ENCODE assay signal across 26 cellular contexts in genomic region chr12:21837847-21838246, GRCh38.
"Had no signal": no experiment of that assay in that cellular context is flagged by ENCODE, and none has a peak within 500 bp of the region (broad histone marks: within the 10 kb centered on the region; RNA-seq: fewer than 3 reads in every experiment).

No MANE protein-coding gene starts in this region.

- DNase-seq: natural killer cell; occipital lobe; ovary; posterior cingulate gyrus; psoas muscle; right cardiac atrium; spleen; stimulated activated CD4-positive, alpha-beta T cell treated with anti-CD3 and anti-CD28 coated beads, Interleukin-12 subunit alpha, Interleukin-12 subunit beta, amount 100 ng/mL, for 4 hours; stimulated activated CD4-positive, alpha-beta T cell treated with anti-CD3 and anti-CD28 coated beads, Interleukin-1b, Interleukin-23, amount 100 ng/mL, for 48 hours; stimulated activated CD4-positive, alpha-beta T cell treated with anti-CD3 and anti-CD28 coated beads, Interleukin-4, amount 100 ng/mL, for 24 hours; stimulated activated naive B cell treated with anti-CD40 and anti-IgM and Interleukin-4, amounts not matched to agents 10 μg/mL and 1 μg/mL and 100 μg/mL, for 72 hours; stimulated activated naive CD4-positive, alpha-beta T cell treated with Interleukin-2 at 50 U/mL for 16 hours; stomach; thyroid gland; trophoblast cell; upper lobe of left lung had no signal

- H3K4me1 ChIP-seq: neural progenitor cell, parathyroid adenoma, psoas muscle, spleen, stomach, thyroid gland, tibial nerve, upper lobe of left lung, vagina had no signal

- H3K79me2 ChIP-seq: parathyroid adenoma had no signal

- H3K9ac ChIP-seq: neural progenitor cell, parathyroid adenoma had no signal

- H3K27ac ChIP-seq: neural progenitor cell, ovary, parathyroid adenoma, psoas muscle, skin epidermis, spleen, stomach, thoracic aorta, thyroid gland, tibial nerve, upper lobe of left lung, vagina had no signal

- H3K9me3 ChIP-seq: ovary, psoas muscle, spleen, stomach, thoracic aorta, thyroid gland, tibial nerve, upper lobe of left lung, vagina had no signal

- H2AFZ ChIP-seq: neural progenitor cell, parathyroid adenoma had no signal

- H3K4me2 ChIP-seq: neural progenitor cell, smooth muscle cell had no signal

- ATAC-seq: natural killer cell; psoas muscle; right cardiac atrium; sciatic nerve; stimulated activated effector memory CD8-positive, alpha-beta T cell treated with anti-CD3 and anti-CD28 coated beads, Interleukin-12 subunit alpha, Interleukin-12 subunit beta, amount 100 ng/mL, for 72 hours; stimulated activated naive B cell treated with anti-CD40 and anti-IgM and Interleukin-4, amounts not matched to agents 10 μg/mL and 1 μg/mL and 100 μg/mL, for 72 hours had no signal

- FAIRE-seq: urothelium cell line had no signal

- H3K27me3 ChIP-seq: neural progenitor cell, ovary, spleen, stomach, thyroid gland, tibial nerve, upper lobe of left lung, vagina had no signal

- H3K4me3 ChIP-seq: neural progenitor cell, ovary, psoas muscle, skin epidermis, smooth muscle cell, spleen, stomach, thoracic aorta, thyroid gland, tibial nerve, upper lobe of left lung, vagina had no signal

- H3K36me3 ChIP-seq: neural progenitor cell, ovary, spleen, thoracic aorta, thyroid gland, tibial nerve, upper lobe of left lung had no signal
